Comparison of ENCODE assay signal across 15 cellular contexts in the genomic region with DNA sequence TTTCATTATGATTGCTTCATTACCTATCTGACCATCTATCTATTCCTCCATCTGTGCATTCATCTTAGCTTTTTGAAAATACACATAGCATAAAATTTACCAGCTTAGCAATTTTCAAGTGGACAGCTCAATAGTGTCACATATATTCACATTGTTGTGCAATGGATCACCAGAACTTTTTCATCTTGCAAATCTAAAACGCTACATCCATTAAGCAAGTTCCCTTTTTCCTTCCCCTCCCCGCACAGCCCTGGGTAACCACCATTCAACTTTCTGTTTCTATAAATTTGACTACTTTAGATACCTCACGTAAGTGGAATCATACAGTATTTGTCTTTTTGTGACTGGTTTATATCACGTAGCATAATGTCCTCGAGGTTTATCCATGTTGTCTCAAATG.
A peak's percentile ranks its signal among the peaks of the same experiment; 100 is the strongest.
DNase-seq lines count a peak whose midpoint lies in the region; ATAC-seq and TF ChIP-seq lines count a peak whose summit lies in the region.
"Had no signal": no experiment of that assay in that cellular context is flagged by ENCODE, and none has a peak within 500 bp of the region (broad histone marks: within the 10 kb centered on the region; RNA-seq: fewer than 3 reads in every experiment).

No MANE protein-coding gene starts in this region.

- H3K9me3 Mint-ChIP-seq in glutamatergic neuron (ENCODE audit: unreplicated experiment): peaks cover 3% of the 10 kb centered on the region

- H3K27ac ChIP-seq in SU-DHL-6 (ENCODE audit: low read depth, low read length) (no peak overlapping the region), substantia nigra (ENCODE audit: low read depth, low read length, poor library complexity, severe bottlenecking) (no peak overlapping the region)
- H3K27ac ChIP-seq: heart left ventricle, thyroid gland had no signal

- no peaks in the 10 kb centered on the region for H3K27me3 Mint-ChIP-seq in glutamatergic neuron (ENCODE audit: unreplicated experiment)
- H3K27me3 Mint-ChIP-seq: progenitor cell of endocrine pancreas had no signal

- no peak overlapping the region for H3K27ac Mint-ChIP-seq in glutamatergic neuron (ENCODE audit: unreplicated experiment)
- H3K27ac Mint-ChIP-seq: activated T-cell treated with anti-CD3 and anti-CD28 coated beads, Interleukin-2, amount 50 U/mL, for 72 hours; progenitor cell of endocrine pancreas had no signal

- H4K20me1 ChIP-seq in SU-DHL-6 (ENCODE audit: low read depth, low read length): no peaks in the 10 kb centered on the region

- no peak overlapping the region for H3K4me3 ChIP-seq in SU-DHL-6 (ENCODE audit: insufficient read depth, low read length, poor library complexity, severe bottlenecking)
- H3K4me3 ChIP-seq: heart left ventricle, thyroid gland had no signal

- no peaks in the 10 kb centered on the region for H3K79me2 ChIP-seq in SU-DHL-6 (ENCODE audit: insufficient read depth, low read length)

- H3K4me1 Mint-ChIP-seq in glutamatergic neuron (ENCODE audit: low read depth, unreplicated experiment): no peaks in the 10 kb centered on the region

- peaks cover 15% of the 10 kb centered on the region for H3F3A ChIP-seq in SU-DHL-6 (ENCODE audit: insufficient read depth)

- H3K9ac ChIP-seq in SU-DHL-6 (ENCODE audit: low read length): no peak overlapping the region

- no peaks in the 10 kb centered on the region for H3K27me3 ChIP-seq in SU-DHL-6 (ENCODE audit: low read length)
- H3K27me3 ChIP-seq: heart left ventricle, thyroid gland had no signal

- H3K4me2 ChIP-seq in SU-DHL-6 (ENCODE audit: low read depth, low read length, poor library complexity, severe bottlenecking): peak overlapping the region; percentile 34

- peak; percentile 42 for ATAC-seq in GM19438 (IDR thresholded peaks at IDR 0.05; ENCODE audit: low read depth, unreplicated experiment)
- ATAC-seq: activated T-cell treated with anti-CD3 and anti-CD28 coated beads, Interleukin-2, amount 50 U/mL, for 72 hours; heart left ventricle had no signal

- H2AFZ ChIP-seq in SU-DHL-6 (ENCODE audit: low read depth, low read length, severe bottlenecking): no peak overlapping the region

- DNase-seq in GF-D8 (lab: John Stamatoyannopoulos, UW) (peak; percentile 63), Kasumi-1 (lab: John Stamatoyannopoulos, UW) (peak; percentile 82 to 85), NCI-H446 treated with DMSO at 0.1 percent for 48 hours (lab: John Stamatoyannopoulos, UW) (no peak), substantia nigra (lab: John Stamatoyannopoulos, UW) (no peak), glutamatergic neuron (no peak)
- DNase-seq in stimulated activated naive CD4-positive, alpha-beta T cell (lab: John Stamatoyannopoulos, UW): no peak
- DNase-seq: activated T-cell treated with anti-CD3 and anti-CD28 coated beads, Interleukin-2, amount 50 U/mL, for 72 hours; heart left ventricle; NCI-H146; RPMI8226; T-helper 9 cell; thyroid gland had no signal

- no peaks in the 10 kb centered on the region for H3K9me2 ChIP-seq in SU-DHL-6 (replicated peaks; ENCODE audit: insufficient read depth, low read length)

- H3K36me3 ChIP-seq in SU-DHL-6 (ENCODE audit: low read length): no peaks in the 10 kb centered on the region
- H3K36me3 ChIP-seq: heart left ventricle, thyroid gland had no signal

- peaks cover 5% of the 10 kb centered on the region for H3K36me3 Mint-ChIP-seq in glutamatergic neuron (ENCODE audit: unreplicated experiment)

- H3K4me3 Mint-ChIP-seq in glutamatergic neuron (ENCODE audit: unreplicated experiment): no peak overlapping the region
- H3K4me3 Mint-ChIP-seq: activated T-cell treated with anti-CD3 and anti-CD28 coated beads, Interleukin-2, amount 50 U/mL, for 72 hours had no signal

- H3K9me3 ChIP-seq in SU-DHL-6 (ENCODE audit: insufficient read depth, low read length): peaks cover 10% of the 10 kb centered on the region; the same call in 1 of the 2 replicates
- H3K9me3 ChIP-seq: thyroid gland had no signal

- no peak for TF ChIP-seq CTCF in SU-DHL-6 (IDR thresholded peaks at IDR 0.05; ENCODE audit: insufficient read depth, low read length, poor library complexity, severe bottlenecking)
- TF ChIP-seq CTCF in glutamatergic neuron (IDR thresholded peaks at IDR 0.05; ENCODE audit: partially characterized antibody, unreplicated experiment): no peak

Comparison
In these comparisons a context has a peak if more than half of its experiments do, and no peak if none do; other contexts are left out.
1. DNase-seq: peak in GF-D8 (single experiment) and Kasumi-1 (2 of 2); none in NCI-H446 treated with DMSO at 0.1 percent for 48 hours (single experiment), substantia nigra (0 of 49), stimulated activated naive CD4-positive, alpha-beta T cell (0 of 6) and glutamatergic neuron (single experiment).